ENCODE assay signal across 1 cellular context in the genomic region with DNA sequence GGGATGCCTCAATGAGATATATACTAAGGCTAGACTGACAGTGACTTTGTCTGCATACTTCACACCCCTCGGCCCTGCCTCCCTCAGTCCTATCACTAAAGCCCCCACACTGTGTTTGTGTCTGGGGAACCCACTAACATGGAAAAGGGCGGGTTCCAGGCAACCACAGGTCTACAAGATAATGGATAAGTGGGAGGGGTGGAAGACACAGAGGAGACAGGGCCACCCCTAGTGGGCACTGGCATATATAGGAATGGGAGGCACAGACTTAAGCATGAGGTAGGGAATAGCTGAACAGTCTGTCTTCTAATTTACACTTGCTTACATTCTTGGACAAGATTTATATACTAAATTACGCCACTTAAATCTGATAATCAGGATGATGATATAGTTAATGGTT.
TF ChIP-seq lines count a peak whose summit lies in the region.

No MANE protein-coding gene starts in this region.

TF ChIP-seq in SK-N-SH treated with all-trans-retinoic acid at 6 μM for 48 hours, 23 proteins besides CTCF, POLR2A, EP300 and RAD21 (continued from another document):
- TF ChIP-seq, protein P1, sequence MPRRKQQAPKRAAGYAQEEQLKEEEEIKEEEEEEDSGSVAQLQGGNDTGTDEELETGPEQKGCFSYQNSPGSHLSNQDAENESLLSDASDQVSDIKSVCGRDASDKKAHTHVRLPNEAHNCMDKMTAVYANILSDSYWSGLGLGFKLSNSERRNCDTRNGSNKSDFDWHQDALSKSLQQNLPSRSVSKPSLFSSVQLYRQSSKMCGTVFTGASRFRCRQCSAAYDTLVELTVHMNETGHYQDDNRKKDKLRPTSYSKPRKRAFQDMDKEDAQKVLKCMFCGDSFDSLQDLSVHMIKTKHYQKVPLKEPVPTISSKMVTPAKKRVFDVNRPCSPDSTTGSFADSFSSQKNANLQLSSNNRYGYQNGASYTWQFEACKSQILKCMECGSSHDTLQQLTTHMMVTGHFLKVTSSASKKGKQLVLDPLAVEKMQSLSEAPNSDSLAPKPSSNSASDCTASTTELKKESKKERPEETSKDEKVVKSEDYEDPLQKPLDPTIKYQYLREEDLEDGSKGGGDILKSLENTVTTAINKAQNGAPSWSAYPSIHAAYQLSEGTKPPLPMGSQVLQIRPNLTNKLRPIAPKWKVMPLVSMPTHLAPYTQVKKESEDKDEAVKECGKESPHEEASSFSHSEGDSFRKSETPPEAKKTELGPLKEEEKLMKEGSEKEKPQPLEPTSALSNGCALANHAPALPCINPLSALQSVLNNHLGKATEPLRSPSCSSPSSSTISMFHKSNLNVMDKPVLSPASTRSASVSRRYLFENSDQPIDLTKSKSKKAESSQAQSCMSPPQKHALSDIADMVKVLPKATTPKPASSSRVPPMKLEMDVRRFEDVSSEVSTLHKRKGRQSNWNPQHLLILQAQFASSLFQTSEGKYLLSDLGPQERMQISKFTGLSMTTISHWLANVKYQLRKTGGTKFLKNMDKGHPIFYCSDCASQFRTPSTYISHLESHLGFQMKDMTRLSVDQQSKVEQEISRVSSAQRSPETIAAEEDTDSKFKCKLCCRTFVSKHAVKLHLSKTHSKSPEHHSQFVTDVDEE (CRISPR knock-in tag; IDR thresholded peaks at IDR 0.05): no peak
- no peak for TF ChIP-seq CSDC2 (CRISPR knock-in tag; IDR thresholded peaks at IDR 0.05)
- TF ChIP-seq PATZ1 (CRISPR knock-in tag; IDR thresholded peaks at IDR 0.05; ENCODE audit: borderline replicate concordance): no peak
- no peak for TF ChIP-seq ZFP3 (CRISPR knock-in tag; IDR thresholded peaks at IDR 0.05)
- no peak for TF ChIP-seq TOX (CRISPR knock-in tag; IDR thresholded peaks at IDR 0.05; ENCODE audit: borderline replicate concordance)
- TF ChIP-seq, protein P2, sequence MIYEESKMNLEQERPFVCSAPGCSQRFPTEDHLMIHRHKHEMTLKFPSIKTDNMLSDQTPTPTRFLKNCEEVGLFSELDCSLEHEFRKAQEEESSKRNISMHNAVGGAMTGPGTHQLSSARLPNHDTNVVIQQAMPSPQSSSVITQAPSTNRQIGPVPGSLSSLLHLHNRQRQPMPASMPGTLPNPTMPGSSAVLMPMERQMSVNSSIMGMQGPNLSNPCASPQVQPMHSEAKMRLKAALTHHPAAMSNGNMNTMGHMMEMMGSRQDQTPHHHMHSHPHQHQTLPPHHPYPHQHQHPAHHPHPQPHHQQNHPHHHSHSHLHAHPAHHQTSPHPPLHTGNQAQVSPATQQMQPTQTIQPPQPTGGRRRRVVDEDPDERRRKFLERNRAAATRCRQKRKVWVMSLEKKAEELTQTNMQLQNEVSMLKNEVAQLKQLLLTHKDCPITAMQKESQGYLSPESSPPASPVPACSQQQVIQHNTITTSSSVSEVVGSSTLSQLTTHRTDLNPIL (CRISPR knock-in tag; IDR thresholded peaks at IDR 0.05; ENCODE audit: low read depth): no peak
- TF ChIP-seq SNAI2 (CRISPR knock-in tag; IDR thresholded peaks at IDR 0.05): no peak
- TF ChIP-seq GLIS3 (CRISPR knock-in tag; IDR thresholded peaks at IDR 0.05): no peak
- TF ChIP-seq TCF4 (CRISPR knock-in tag; IDR thresholded peaks at IDR 0.05; ENCODE audit: borderline replicate concordance): no peak
- no peak for TF ChIP-seq POU6F1 (CRISPR knock-in tag; IDR thresholded peaks at IDR 0.05; ENCODE audit: borderline replicate concordance, low read depth)
- TF ChIP-seq ZNF565 (CRISPR knock-in tag; conservative IDR thresholded peaks at IDR 0.05; ENCODE audit: low read depth): no peak
- TF ChIP-seq ZC3H10 (CRISPR knock-in tag; IDR thresholded peaks at IDR 0.05): no peak
- no peak for TF ChIP-seq ARNTL (CRISPR knock-in tag; IDR thresholded peaks at IDR 0.05; ENCODE audit: borderline replicate concordance, low read depth)
- no peak for TF ChIP-seq PPARA (CRISPR knock-in tag; IDR thresholded peaks at IDR 0.05; ENCODE audit: borderline replicate concordance)
- TF ChIP-seq CSRNP3 (CRISPR knock-in tag; IDR thresholded peaks at IDR 0.05): no peak
- TF ChIP-seq ISL1 (CRISPR knock-in tag; IDR thresholded peaks at IDR 0.05): no peak
- TF ChIP-seq OSR1 (CRISPR knock-in tag; IDR thresholded peaks at IDR 0.05): no peak
TF ChIP-seq in SK-N-SH treated with all-trans-retinoic acid at 6 μM for 48 hours: peak in this region for 0.
